Comparison of ENCODE assay signal across 14 cellular contexts in the genomic region with DNA sequence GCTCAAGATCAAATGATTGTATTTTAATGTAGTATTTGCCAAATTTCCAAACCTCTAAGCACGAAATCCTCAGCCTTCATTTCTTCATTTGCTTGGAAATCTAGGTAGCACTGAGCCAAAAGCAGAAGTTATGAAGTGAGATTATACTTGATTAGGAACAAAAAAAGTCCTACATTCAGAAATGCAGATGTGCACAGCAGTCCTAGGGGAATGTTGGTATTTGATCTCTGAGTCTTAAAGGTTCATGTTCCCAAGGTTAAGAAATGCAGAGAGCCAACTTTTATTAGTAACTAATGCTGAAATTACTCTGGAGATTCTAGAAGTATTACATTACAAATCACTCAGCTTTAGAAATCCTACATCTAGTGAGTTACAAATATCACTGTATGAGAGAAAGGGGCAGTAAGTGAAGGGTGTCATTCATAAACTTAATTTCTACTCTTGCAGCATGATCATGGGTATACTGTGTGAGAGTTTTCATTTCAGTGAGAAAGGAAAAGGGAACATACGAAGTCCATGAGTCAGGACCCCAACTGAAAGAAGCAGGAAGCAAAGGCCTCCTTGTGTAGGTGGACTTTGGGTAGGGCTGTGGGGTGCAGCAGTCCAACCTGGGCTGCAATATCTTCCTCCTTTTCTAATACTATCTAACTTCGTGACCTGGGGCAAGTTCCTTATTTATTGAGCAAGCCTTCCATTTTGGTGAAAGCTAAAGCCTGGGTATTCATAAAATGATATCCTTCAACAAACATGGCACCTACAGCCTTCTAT.
"Had no signal": no experiment of that assay in that cellular context is flagged by ENCODE, and none has a peak within 500 bp of the region (broad histone marks: within the 10 kb centered on the region; RNA-seq: fewer than 3 reads in every experiment).

No MANE protein-coding gene starts in this region.

- H3K36me3 ChIP-seq: right atrium auricular region had no signal

- H3K4me3 ChIP-seq: right atrium auricular region had no signal

- H3K4me1 ChIP-seq: right atrium auricular region had no signal

- ATAC-seq: activated naive CD4-positive, alpha-beta T cell treated with anti-CD3 and anti-CD28 coated beads, Interleukin-2, amount 50 U/mL, for 72 hours; activated T-cell treated with anti-CD3 and anti-CD28 coated beads, Interleukin-2, amount 50 U/mL, for 4 hours; esophagus mucosa; stimulated activated naive B cell treated with anti-CD40 and anti-IgM and Interleukin-4, amounts not matched to agents 10 μg/mL and 1 μg/mL and 100 μg/mL, for 72 hours had no signal

- H3K27me3 ChIP-seq: neutrophil, right atrium auricular region had no signal

- H3K9me3 ChIP-seq: neutrophil, right atrium auricular region had no signal

- H3K27ac ChIP-seq: neutrophil, right atrium auricular region had no signal

- DNase-seq: activated CD4-positive, alpha-beta memory T cell treated with anti-CD3 and anti-CD28 coated beads for 36 hours; activated effector memory CD4-positive, alpha-beta T cell treated with anti-CD3 and anti-CD28 coated beads, Interleukin-2, amount 50 U/mL, for 16 hours; activated T-cell treated with anti-CD3 and anti-CD28 coated beads, Interleukin-2, amount 50 U/mL, for 4 hours; amygdala; cerebellar nuclear complex; foreskin melanocyte; stimulated activated CD4-positive, alpha-beta T cell treated with anti-CD3 and anti-CD28 coated beads, Interleukin-2, amount 100 ng/mL, for 24 hours; stimulated activated naive B cell treated with anti-CD40 and anti-IgM and Interleukin-4, amounts not matched to agents 10 μg/mL and 1 μg/mL and 100 μg/mL, for 72 hours; T-helper 9 cell; trophoblast cell had no signal
